8 cellular contexts compared by ENCODE assay signal in genomic region chr10:102151774-102152544, GRCh38. TPM values are rescaled to one million over a fixed set of nuclear protein-coding genes. Genes with fewer than 3 reads are reported as not detected.
DNase-seq lines count a peak whose midpoint lies in the region; ATAC-seq and TF ChIP-seq lines count a peak whose summit lies in the region.

NOLC1 (plus strand) TSS chr10:102152389; CDS start chr10:102152411, 22 bp downstream.

- H3K14ac ChIP-seq in H9 (ENCODE audit: insufficient read depth, low read length), result peak within 1 kb of the TSS; percentile 96

- TF ChIP-seq CTCF in H9 (conservative IDR thresholded peaks at IDR 0.05) (no peak), fibroblast of pulmonary artery (IDR thresholded peaks at IDR 0.05; ENCODE audit: low read length, missing control alignments) (no peak)

- peaks cover 3% of the 10 kb centered on the region for H3K79me1 ChIP-seq in H9 (ENCODE audit: insufficient read depth, low read depth, low read length, poor library complexity, severe bottlenecking)

- no peak within 1 kb of the TSS for H2BK15ac ChIP-seq in H9 (ENCODE audit: low read depth, low read length)

- no peak within 1 kb of the TSS for H2AFZ ChIP-seq in H9 (ENCODE audit: low read length)

- peaks cover 30% of the 10 kb centered on the region for H3K79me2 ChIP-seq in H9 (ENCODE audit: insufficient read depth, low read length)

- peak within 1 kb of the TSS; percentile 76 for H3K18ac ChIP-seq in H9 (ENCODE audit: insufficient read length, low read depth, low read length)

- H3K4me3 Mint-ChIP-seq in H9, result peak within 1 kb of the TSS; percentile 96 to 100
- peak within 1 kb of the TSS; percentile 96 for H3K4me3 Mint-ChIP-seq in natural killer cell treated with Interleukin-12 subunit alpha and Interleukin-12 subunit beta and Interleukin-15 and Interleukin-18, amount 100 ng/mL, for 72 hours

- H3K4me3 ChIP-seq in MG63 (peak within 1 kb of the TSS; percentile 98), fibroblast of pulmonary artery (replicated peaks; ENCODE audit: low read depth, low read length) (peak within 1 kb of the TSS; percentile 99)

- peak within 1 kb of the TSS; percentile 48 for H4K5ac ChIP-seq in H9 (ENCODE audit: insufficient read length, low read depth, low read length)

- no peaks in the 10 kb centered on the region for H3K27me3 Mint-ChIP-seq in H9 (ENCODE audit: low read depth)
- H3K27me3 Mint-ChIP-seq in natural killer cell treated with Interleukin-12 subunit alpha and Interleukin-12 subunit beta and Interleukin-15 and Interleukin-18, amount 100 ng/mL, for 72 hours, result no peaks in the 10 kb centered on the region

- no peaks in the 10 kb centered on the region; a peak in 1 of 5 replicates for H3K9me3 Mint-ChIP-seq in H9
- H3K9me3 Mint-ChIP-seq in natural killer cell treated with Interleukin-12 subunit alpha and Interleukin-12 subunit beta and Interleukin-15 and Interleukin-18, amount 100 ng/mL, for 72 hours, result no peaks in the 10 kb centered on the region

- H3K4me2 ChIP-seq in H9 (ENCODE audit: insufficient read depth, insufficient read length, low read length), result peak within 1 kb of the TSS; percentile 99

- peak within 1 kb of the TSS; percentile 48 for H4K91ac ChIP-seq in H9 (ENCODE audit: insufficient read length, low read depth, low read length)

- peaks cover 18 to 19% of the 10 kb centered on the region in 2 experiments for H3K4me1 Mint-ChIP-seq in H9
- H3K4me1 Mint-ChIP-seq in natural killer cell treated with Interleukin-12 subunit alpha and Interleukin-12 subunit beta and Interleukin-15 and Interleukin-18, amount 100 ng/mL, for 72 hours (ENCODE audit: low read depth in 2 of 2), result peaks cover 35 to 41% of the 10 kb centered on the region in 2 donors

- peaks cover 53 to 90% (median 73%) of the 10 kb centered on the region in 3 experiments for H3K36me3 Mint-ChIP-seq in H9 (ENCODE audit: insufficient read depth in 1 of 3, low read depth in 3 of 3)
- H3K36me3 Mint-ChIP-seq in natural killer cell treated with Interleukin-12 subunit alpha and Interleukin-12 subunit beta and Interleukin-15 and Interleukin-18, amount 100 ng/mL, for 72 hours, result peaks cover 35% of the 10 kb centered on the region

- H2BK120ac ChIP-seq in H9 (ENCODE audit: low read depth, low read length, poor library complexity, severe bottlenecking), result peak within 1 kb of the TSS; percentile 88

- peak within 1 kb of the TSS; percentile 24 for H2BK5ac ChIP-seq in H9 (ENCODE audit: insufficient read length, low read length)

- H3K36me3 ChIP-seq in MG63, result peaks cover 78% of the 10 kb centered on the region

- H2BK20ac ChIP-seq in H9 (ENCODE audit: low read depth, low read length, poor library complexity, severe bottlenecking), result no peak within 1 kb of the TSS

- H3K9me3 ChIP-seq in H9 (ENCODE audit: control insufficient read depth, low read depth, low read length), result no peaks in the 10 kb centered on the region
- H3K9me3 ChIP-seq in MG63, result no peaks in the 10 kb centered on the region

- peak; percentile 100 for DNase-seq in ELR (ENCODE audit: low read depth)
- DNase-seq in H9, result peak; percentile 99
- DNase-seq in MG63, result peak; percentile 98
- DNase-seq in SHP77 treated with DMSO at 0.1 percent for 48 hours (lab: John Stamatoyannopoulos, UW), result peak; percentile 95
- peak; percentile 100 for DNase-seq in activated effector memory CD4-positive, alpha-beta T cell treated with anti-CD3 and anti-CD28 coated beads, Interleukin-2, amount 50 U/mL, for 16 hours
- peak; percentile 100 for DNase-seq in fibroblast of pulmonary artery (ENCODE audit: low read depth)
- peak; percentile 100 for DNase-seq in natural killer cell treated with Interleukin-12 subunit alpha and Interleukin-12 subunit beta and Interleukin-15 and Interleukin-18, amount 100 ng/mL, for 72 hours (ENCODE audit: low spot score)
- peak; percentile 100 for DNase-seq in stimulated activated naive CD8-positive, alpha-beta T cell treated with anti-CD3 and anti-CD28 coated beads, Interleukin-15, Interleukin-2, amounts not matched to agents 100 U/mL and 50 U/mL, for 24 hours

- H3K9ac ChIP-seq in H9 (ENCODE audit: extremely low read depth, insufficient read length, low read length), result peak within 1 kb of the TSS; percentile 96

- H3T11ph ChIP-seq in H9 (ENCODE audit: low read length), result no peak within 1 kb of the TSS

- peak; percentile 97 to 98 for ATAC-seq in natural killer cell treated with Interleukin-12 subunit alpha and Interleukin-12 subunit beta and Interleukin-15 and Interleukin-18, amount 100 ng/mL, for 72 hours
- ATAC-seq in stimulated activated naive CD8-positive, alpha-beta T cell treated with anti-CD3 and anti-CD28 coated beads, Interleukin-15, Interleukin-2, amounts not matched to agents 100 U/mL and 50 U/mL, for 24 hours, result peak; percentile 95

- H3K23ac ChIP-seq in H9 (ENCODE audit: insufficient read length, low read depth, low read length), result no peak within 1 kb of the TSS

- peak within 1 kb of the TSS; percentile 47 for H2BK12ac ChIP-seq in H9 (ENCODE audit: insufficient read length, low read depth, low read length)

- H3K4me1 ChIP-seq in H9 (ENCODE audit: insufficient read depth, low read length), result peaks cover 2% of the 10 kb centered on the region; the same call in 1 of the 2 replicates

- peak within 1 kb of the TSS; percentile 20; the same call in 1 of the 2 replicates for H3K4ac ChIP-seq in H9 (ENCODE audit: low read depth, low read length)

- peak within 1 kb of the TSS; percentile 95 for H3K27ac ChIP-seq in H9 (ENCODE audit: insufficient read length, low read depth, low read length)

- peak within 1 kb of the TSS; percentile 99 to 100 (median 99) for H3K27ac Mint-ChIP-seq in H9
- peak within 1 kb of the TSS; percentile 93 to 95 for H3K27ac Mint-ChIP-seq in natural killer cell treated with Interleukin-12 subunit alpha and Interleukin-12 subunit beta and Interleukin-15 and Interleukin-18, amount 100 ng/mL, for 72 hours

- H4K8ac ChIP-seq in H9 (replicated peaks; ENCODE audit: insufficient read length, low read depth, low read length), result no peak within 1 kb of the TSS

- no peaks in the 10 kb centered on the region for H3K27me3 ChIP-seq in H9 (ENCODE audit: insufficient read depth, low read length)
- H3K27me3 ChIP-seq in MG63, result no peaks in the 10 kb centered on the region

- peaks cover 5% of the 10 kb centered on the region for H3K23me2 ChIP-seq in H9 (ENCODE audit: insufficient read length, low read depth, low read length, poor library complexity, severe bottlenecking)

- H3K56ac ChIP-seq in H9 (ENCODE audit: insufficient read length, low read depth, low read length), result no peak within 1 kb of the TSS

- no CpG with 5 or more reads among the region's 59 CpGs for WGBS in H9 (ENCODE audit: extremely low coverage, insufficient read length, low lambda C conversion rate)

- H4K20me1 ChIP-seq in H9 (ENCODE audit: control insufficient read depth, insufficient read depth, insufficient read length), result no peaks in the 10 kb centered on the region

- no peak within 1 kb of the TSS for H2AK5ac ChIP-seq in H9 (ENCODE audit: insufficient read length, low read length)

RNA-seq across cellular contexts. Expression of gene NOLC1, which starts in this region (rescaled TPM):
- 168 and 171 TPM in 2 replicates for total RNA-seq in H9 (2021)
- 120 and 134 TPM in 2 replicates for total RNA-seq in MG63 (2014; rRNA removed; shearing (Covaris generic); ENCODE audit: low replicate concordance)
- total RNA-seq in natural killer cell treated with Interleukin-12 subunit alpha and Interleukin-12 subunit beta and Interleukin-15 and Interleukin-18, amount 100 ng/mL, for 72 hours, result 100 to 1,000 TPM in 1 of 2 donors, 10 to 100 TPM in 1; 98.9 to 172 TPM

Comparison
In these comparisons a context has a peak if more than half of its experiments do, and no peak if none do; other contexts are left out.
1. Peak in every context shown above with its lines: DNase-seq, ATAC-seq, H3K4me3 ChIP-seq and H3K27ac ChIP-seq.